Comparison of ENCODE assay signal across 9 cellular contexts in genomic region chr12:19431407-19432308, GRCh38. TPM values are rescaled to one million over a fixed set of nuclear protein-coding genes. Genes with fewer than 3 reads are reported as not detected.
DNase-seq lines count a peak whose midpoint lies in the region; ATAC-seq and TF ChIP-seq lines count a peak whose summit lies in the region.
"Had no signal": no experiment of that assay in that cellular context is flagged by ENCODE, and none has a peak within 500 bp of the region (broad histone marks: within the 10 kb centered on the region; RNA-seq: fewer than 3 reads in every experiment).

No MANE protein-coding gene starts in this region.

- no peaks in the 10 kb centered on the region for H4K20me1 ChIP-seq in BLaER1 treated with 17β-estradiol and CSF1 and Interleukin-3, amounts not matched to agents 10 nM and 100 nM

- H3K9me3 Mint-ChIP-seq in activated T-cell treated with anti-CD3 and anti-CD28 coated beads, Interleukin-2, amount 50 U/mL, for 72 hours = peaks cover 1 to 2% of the 10 kb centered on the region in 2 donors

- H3K4me1 ChIP-seq in BLaER1 treated with 17β-estradiol and CSF1 and Interleukin-3, amounts not matched to agents 10 nM and 100 nM = peaks cover 0 to 17% (median 11%) of the 10 kb centered on the region in 10 experiments; a peak in 16 of 20 replicates

- H3K9me3 ChIP-seq in BLaER1 treated with 17β-estradiol and CSF1 and Interleukin-3, amounts not matched to agents 10 nM and 100 nM (replicated peaks in 1 of 11) = peaks cover 0 to 5% (median 0%) of the 10 kb centered on the region in 11 experiments; a peak in 1 of 22 replicates

- peaks cover 1 to 2% of the 10 kb centered on the region in 2 donors for H3K36me3 Mint-ChIP-seq in activated T-cell treated with anti-CD3 and anti-CD28 coated beads, Interleukin-2, amount 50 U/mL, for 72 hours (ENCODE audit: insufficient read depth in 2 of 2)

- peak; percentile 51 for ATAC-seq in GM19025 (IDR thresholded peaks at IDR 0.05; ENCODE audit: low read depth, unreplicated experiment)
- ATAC-seq in activated T-cell treated with anti-CD3 and anti-CD28 coated beads, Interleukin-2, amount 50 U/mL, for 72 hours (replicated peaks in 1 of 2) = peak; percentile 91 to 92

- H3K9ac ChIP-seq in BLaER1 treated with 17β-estradiol and CSF1 and Interleukin-3, amounts not matched to agents 10 nM and 100 nM = no peak overlapping the region
- H3K9ac ChIP-seq: KMS-11 had no signal

- H3K27ac ChIP-seq in BLaER1 treated with 17β-estradiol and CSF1 and Interleukin-3, amounts not matched to agents 10 nM and 100 nM = peak overlapping the region in 10 of 11 experiments; percentile 27 to 57 (median 44); a peak in 19 of 22 replicates
- H3K27ac ChIP-seq: KMS-11 had no signal

- peak overlapping the region in 8 of 11 experiments; percentile 2 to 38 (median 20); a peak in 8 of 22 replicates for H3K4me2 ChIP-seq in BLaER1 treated with 17β-estradiol and CSF1 and Interleukin-3, amounts not matched to agents 10 nM and 100 nM
- H3K4me2 ChIP-seq: KMS-11 had no signal

- H3K4me3 Mint-ChIP-seq in activated T-cell treated with anti-CD3 and anti-CD28 coated beads, Interleukin-2, amount 50 U/mL, for 72 hours = peak overlapping the region; percentile 65 to 70

- H3K36me3 ChIP-seq in BLaER1 treated with 17β-estradiol and CSF1 and Interleukin-3, amounts not matched to agents 10 nM and 100 nM = no peaks in the 10 kb centered on the region

- no peak overlapping the region for H3K4me3 ChIP-seq in BLaER1 treated with 17β-estradiol and CSF1 and Interleukin-3, amounts not matched to agents 10 nM and 100 nM

- DNase-seq in HT1080 (ENCODE audit: low read depth) = peak; percentile 34
- peak; percentile 63 to 77 for DNase-seq in activated T-cell treated with anti-CD3 and anti-CD28 coated beads, Interleukin-2, amount 50 U/mL, for 72 hours
- peak; percentile 89 for DNase-seq in islet precursor cell
- no peak for DNase-seq in GM19238 (ENCODE audit: insufficient read length, low spot score)
- no peak for DNase-seq in ecto neural progenitor cell (ENCODE audit: low spot score)
- DNase-seq in erythroblast (lab: John Stamatoyannopoulos, UW) = no peak

- no peaks in the 10 kb centered on the region for H3K27me3 Mint-ChIP-seq in activated T-cell treated with anti-CD3 and anti-CD28 coated beads, Interleukin-2, amount 50 U/mL, for 72 hours (ENCODE audit: low read depth)

- no peak for TF ChIP-seq POLR2A in erythroblast (IDR thresholded peaks at IDR 0.05; ENCODE audit: low read length)

- no peaks in the 10 kb centered on the region for H3K27me3 ChIP-seq in BLaER1 treated with 17β-estradiol and CSF1 and Interleukin-3, amounts not matched to agents 10 nM and 100 nM

- peaks cover 51% of the 10 kb centered on the region for H3K4me1 Mint-ChIP-seq in activated T-cell treated with anti-CD3 and anti-CD28 coated beads, Interleukin-2, amount 50 U/mL, for 72 hours (ENCODE audit: low read depth)

- H3K27ac Mint-ChIP-seq in activated T-cell treated with anti-CD3 and anti-CD28 coated beads, Interleukin-2, amount 50 U/mL, for 72 hours = peak overlapping the region; percentile 99

RNA-seq across cellular contexts. Expression of gene AEBP2, which starts 7.6 kb away (rescaled TPM):
- 8.6 and 16.1 TPM in 2 replicates for total RNA-seq in HT1080 (2014; rRNA removed; shearing (Covaris generic))
- polyA plus RNA-seq in HT1080 (2015; cell fraction: cytosol; rRNA removed) = 20.8 and 23.9 TPM in 2 replicates
- polyA plus RNA-seq in HT1080 (2015; cell fraction: nucleus; rRNA removed) = 20.1 and 21.6 TPM in 2 replicates
- 10 to 100 TPM; 59.4 to 64.5 TPM for total RNA-seq in activated T-cell treated with anti-CD3 and anti-CD28 coated beads, Interleukin-2, amount 50 U/mL, for 72 hours

Comparison
In these comparisons a context has a peak if more than half of its experiments do, and no peak if none do; other contexts are left out.
1. DNase-seq: peak in HT1080 (single experiment), activated T-cell treated with anti-CD3 and anti-CD28 coated beads, Interleukin-2, amount 50 U/mL, for 72 hours (2 of 2) and islet precursor cell (single experiment); none in GM19238 (single experiment), ecto neural progenitor cell (single experiment) and erythroblast (0 of 2).